Comparison of ENCODE assay signal across 12 cellular contexts in genomic region chr15:41840092-41840491, GRCh38. TPM values are rescaled to one million over a fixed set of nuclear protein-coding genes. Genes with fewer than 3 reads are reported as not detected.
DNase-seq lines count a peak whose midpoint lies in the region; ATAC-seq and TF ChIP-seq lines count a peak whose summit lies in the region.
"Had no signal": no experiment of that assay in that cellular context is flagged by ENCODE, and none has a peak within 500 bp of the region (broad histone marks: within the 10 kb centered on the region; RNA-seq: fewer than 3 reads in every experiment).

No MANE protein-coding gene starts in this region.

- TF ChIP-seq CTCF in gastroesophageal sphincter (IDR thresholded peaks at IDR 0.05): no peak

- H3K4me3 Mint-ChIP-seq in T-helper 17 cell: no peak overlapping the region
- H3K4me3 Mint-ChIP-seq in activated CD4-positive, alpha-beta T cell treated with anti-CD3 and anti-CD28 coated beads, Interleukin-2, amount 10 ng/mL, durations not matched to agents 24 days and 14 days: no peak overlapping the region
- H3K4me3 Mint-ChIP-seq: B cell; CD8-positive, alpha-beta memory T cell had no signal

- WGBS in esophagus, 2 donors: 77 to 88% methylated on average over 10 of the region's 10 CpGs
- no CpG with 5 or more reads among the region's 10 CpGs for WGBS in gastroesophageal sphincter (ENCODE audit: low coverage in 1 of 2), 2 donors

- DNase-seq in NCI-H82 (lab: John Stamatoyannopoulos, UW) (peak; percentile 65), NCI-H82 treated with DMSO at 0.1 percent for 48 hours (lab: John Stamatoyannopoulos, UW; ENCODE audit: unreplicated experiment) (no peak), T-helper 17 cell (no peak), superior temporal gyrus (ENCODE audit: extremely low spot score) (no peak)
- no peak for DNase-seq in activated CD4-positive, alpha-beta T cell treated with anti-CD3 and anti-CD28 coated beads, Interleukin-2, amount 10 ng/mL, durations not matched to agents 24 days and 14 days
- DNase-seq: Caco-2; CD8-positive, alpha-beta memory T cell; GM23248 had no signal

- no peaks in the 10 kb centered on the region for H3K9me3 ChIP-seq in T-helper 17 cell (ENCODE audit: control insufficient read depth, low read length, poor library complexity, severe bottlenecking)
- no peaks in the 10 kb centered on the region for H3K9me3 ChIP-seq in esophagus (ENCODE audit: control insufficient read depth in 2 of 2, insufficient read depth in 1 of 2, low read depth in 1 of 2, low read length in 1 of 2)
- no peaks in the 10 kb centered on the region for H3K9me3 ChIP-seq in gastroesophageal sphincter
- H3K9me3 ChIP-seq: Caco-2 had no signal

- H3K27ac ChIP-seq in esophagus (ENCODE audit: low read depth in 2 of 2, low read length in 1 of 2): peak overlapping the region in 1 of 2 donors; percentile 15
- H3K27ac ChIP-seq in gastroesophageal sphincter: no peak overlapping the region
- H3K27ac ChIP-seq: GM23248 had no signal

- H3K4me1 ChIP-seq in esophagus (ENCODE audit: control insufficient read depth in 2 of 2, insufficient read depth in 2 of 2, low read length in 1 of 2): peaks cover 4 to 35% of the 10 kb centered on the region in 2 donors
- no peaks in the 10 kb centered on the region for H3K4me1 ChIP-seq in gastroesophageal sphincter
- H3K4me1 ChIP-seq: Caco-2 had no signal

- H3K27me3 ChIP-seq in esophagus (ENCODE audit: control insufficient read depth in 1 of 2, insufficient read depth in 2 of 2, low read length in 2 of 2): no peaks in the 10 kb centered on the region
- no peaks in the 10 kb centered on the region for H3K27me3 ChIP-seq in gastroesophageal sphincter

- no peak for TF ChIP-seq POLR2A in gastroesophageal sphincter (IDR thresholded peaks at IDR 0.05)

- H3K36me3 Mint-ChIP-seq in T-helper 17 cell (ENCODE audit: low read depth): no peaks in the 10 kb centered on the region
- peaks cover 8% of the 10 kb centered on the region for H3K36me3 Mint-ChIP-seq in activated CD4-positive, alpha-beta T cell treated with anti-CD3 and anti-CD28 coated beads, Interleukin-2, amount 10 ng/mL, durations not matched to agents 24 days and 14 days (ENCODE audit: low read depth)

- peak overlapping the region; percentile 29 for H3K27ac Mint-ChIP-seq in T-helper 17 cell
- H3K27ac Mint-ChIP-seq in activated CD4-positive, alpha-beta T cell treated with anti-CD3 and anti-CD28 coated beads, Interleukin-2, amount 10 ng/mL, durations not matched to agents 24 days and 14 days: no peak overlapping the region
- H3K27ac Mint-ChIP-seq: B cell had no signal

- H3K27me3 Mint-ChIP-seq in T-helper 17 cell: no peaks in the 10 kb centered on the region
- H3K27me3 Mint-ChIP-seq in activated CD4-positive, alpha-beta T cell treated with anti-CD3 and anti-CD28 coated beads, Interleukin-2, amount 10 ng/mL, durations not matched to agents 24 days and 14 days: no peaks in the 10 kb centered on the region
- H3K27me3 Mint-ChIP-seq: B cell; CD8-positive, alpha-beta memory T cell had no signal

- intact Hi-C loops in activated CD4-positive, alpha-beta T cell treated with anti-CD3 and anti-CD28 coated beads, Interleukin-2, amount 10 ng/mL, durations not matched to agents 24 days and 14 days (cut with micrococcal nuclease): no loop called here

- TF ChIP-seq EP300 in gastroesophageal sphincter (IDR thresholded peaks at IDR 0.05): no peak

- H3K9me3 Mint-ChIP-seq in activated CD4-positive, alpha-beta T cell treated with anti-CD3 and anti-CD28 coated beads, Interleukin-2, amount 10 ng/mL, durations not matched to agents 24 days and 14 days: no peaks in the 10 kb centered on the region
- H3K9me3 Mint-ChIP-seq: CD8-positive, alpha-beta memory T cell had no signal

- peak overlapping the region; percentile 8 to 9 for H3K4me3 ChIP-seq in esophagus (ENCODE audit: low read depth in 1 of 2, low read length in 2 of 2)
- no peak overlapping the region for H3K4me3 ChIP-seq in gastroesophageal sphincter
- H3K4me3 ChIP-seq: GM23248 had no signal

- H3K36me3 ChIP-seq in esophagus (ENCODE audit: control insufficient read depth in 2 of 2, insufficient read depth in 2 of 2, low read length in 1 of 2): peaks cover 9 to 58% of the 10 kb centered on the region in 2 donors
- peaks cover 0 to 83% of the 10 kb centered on the region in 2 donors for H3K36me3 ChIP-seq in gastroesophageal sphincter

- H3K4me1 Mint-ChIP-seq in T-helper 17 cell: peaks cover 7% of the 10 kb centered on the region
- no peaks in the 10 kb centered on the region for H3K4me1 Mint-ChIP-seq in activated CD4-positive, alpha-beta T cell treated with anti-CD3 and anti-CD28 coated beads, Interleukin-2, amount 10 ng/mL, durations not matched to agents 24 days and 14 days
- H3K4me1 Mint-ChIP-seq: B cell had no signal

- ATAC-seq in T-helper 17 cell (no peak), gastroesophageal sphincter (no peak)
- ATAC-seq: HCT116 had no signal

RNA-seq across cellular contexts. Expression of gene PLA2G4B, which starts 1.4 kb away (rescaled TPM):
- total RNA-seq in T-helper 17 cell (10 to 100 TPM; 23.1 to 34.8 TPM), gastroesophageal sphincter (1 to 10 TPM; 2.5 to 7.0 (median 3.6) TPM)
- 10 to 100 TPM; 31.6 to 48.1 TPM for polyA plus RNA-seq in esophagus
- 8.5 and 8.8 TPM in 2 replicates for total RNA-seq in activated CD4-positive, alpha-beta T cell treated with anti-CD3 and anti-CD28 coated beads, Interleukin-2, amount 10 ng/mL, durations not matched to agents 24 days and 14 days

RNA-seq across cellular contexts. Expression of gene JMJD7, which starts 12.2 kb away (rescaled TPM):
- total RNA-seq in T-helper 17 cell: 10 to 100 TPM; 26.7 to 35.6 TPM
- 10 to 100 TPM; 27.9 to 39.4 TPM for polyA plus RNA-seq in esophagus
- 18.3 and 20.1 TPM in 2 replicates for total RNA-seq in activated CD4-positive, alpha-beta T cell treated with anti-CD3 and anti-CD28 coated beads, Interleukin-2, amount 10 ng/mL, durations not matched to agents 24 days and 14 days
- 10 to 100 TPM in 1 of 4 donors, 1 to 10 TPM in 3; 6.1 to 12.8 (median 9.3) TPM for total RNA-seq in gastroesophageal sphincter

RNA-seq across cellular contexts. Expression of gene SPTBN5, which starts 53.8 kb away (rescaled TPM):
- 1 to 10 TPM; 1.9 to 2.2 TPM for total RNA-seq in T-helper 17 cell
- polyA plus RNA-seq in esophagus: 1 to 10 TPM; 2.7 to 9.3 TPM
- total RNA-seq in activated CD4-positive, alpha-beta T cell treated with anti-CD3 and anti-CD28 coated beads, Interleukin-2, amount 10 ng/mL, durations not matched to agents 24 days and 14 days: 0.64 and 0.65 TPM in 2 replicates
- under 1 TPM; 0.13 to 0.93 (median 0.38) TPM for total RNA-seq in gastroesophageal sphincter
- polyA plus RNA-seq: CD8-positive, alpha-beta memory T cell had no signal

Comparison
In these comparisons a context has a peak if more than half of its experiments do, and no peak if none do; other contexts are left out.
1. H3K4me3 ChIP-seq: peak in esophagus (2 of 2); none in gastroesophageal sphincter (0 of 2).